Comparison of ENCODE assay signal across 21 cellular contexts in genomic region chr5:133847301-133847700, GRCh38.
DNase-seq lines count a peak whose midpoint lies in the region; ATAC-seq and TF ChIP-seq lines count a peak whose summit lies in the region.
"Had no signal": no experiment of that assay in that cellular context is flagged by ENCODE, and none has a peak within 500 bp of the region (broad histone marks: within the 10 kb centered on the region; RNA-seq: fewer than 3 reads in every experiment).

No MANE protein-coding gene starts in this region.

- POLR2A ChIA-PET in PC-3 (lab: Charles Lee; ENCODE audit: unreplicated experiment) = no interaction called here

- H3K9me2 ChIP-seq in PC-3 (replicated peaks; ENCODE audit: low read length) = no peaks in the 10 kb centered on the region

- WGBS in ovary, 3 donors = 88 to 92% (median 88%) methylated on average over 6 of the region's 6 CpGs

- peak overlapping the region; percentile 89 for H3K27ac ChIP-seq in BLaER1
- peak overlapping the region; percentile 74 for H3K27ac ChIP-seq in PC-3 (ENCODE audit: low read length)
- no peak overlapping the region for H3K27ac ChIP-seq in ovary
- H3K27ac ChIP-seq: GM23248 had no signal

- H3K36me3 Mint-ChIP-seq in stimulated activated effector memory CD8-positive, alpha-beta T cell treated with anti-CD3 and anti-CD28 coated beads, Interleukin-12 subunit alpha, Interleukin-12 subunit beta, amount 100 ng/mL, for 72 hours = no peaks in the 10 kb centered on the region
- H3K36me3 Mint-ChIP-seq in progenitor cell of endocrine pancreas (ENCODE audit: insufficient read depth) = no peaks in the 10 kb centered on the region
- H3K36me3 Mint-ChIP-seq: CD8-positive, alpha-beta memory T cell had no signal

- peaks cover 6% of the 10 kb centered on the region for H3K4me1 Mint-ChIP-seq in stimulated activated effector memory CD8-positive, alpha-beta T cell treated with anti-CD3 and anti-CD28 coated beads, Interleukin-12 subunit alpha, Interleukin-12 subunit beta, amount 100 ng/mL, for 72 hours
- peaks cover 20% of the 10 kb centered on the region for H3K4me1 Mint-ChIP-seq in progenitor cell of endocrine pancreas (ENCODE audit: low read depth)

- no peak for TF ChIP-seq CTCF in PC-3 (conservative IDR thresholded peaks at IDR 0.05; ENCODE audit: low read depth, low read length)
- TF ChIP-seq CTCF in ovary (IDR thresholded peaks at IDR 0.05) = no peak
- no peak for TF ChIP-seq CTCF in progenitor cell of endocrine pancreas (IDR thresholded peaks at IDR 0.05; ENCODE audit: unreplicated experiment)

- H3K79me2 ChIP-seq in PC-3 (ENCODE audit: low read length) = no peaks in the 10 kb centered on the region

- no peak overlapping the region for H3K4me3 Mint-ChIP-seq in stimulated activated effector memory CD8-positive, alpha-beta T cell treated with anti-CD3 and anti-CD28 coated beads, Interleukin-12 subunit alpha, Interleukin-12 subunit beta, amount 100 ng/mL, for 72 hours
- H3K4me3 Mint-ChIP-seq in progenitor cell of endocrine pancreas (ENCODE audit: low read depth) = no peak overlapping the region
- H3K4me3 Mint-ChIP-seq: CD8-positive, alpha-beta memory T cell had no signal

- peak overlapping the region; percentile 67 for H3K9ac ChIP-seq in BLaER1
- H3K9ac ChIP-seq in PC-3 (ENCODE audit: low read length) = no peak overlapping the region
- H3K9ac ChIP-seq: GM23248 had no signal

- no peak for TF ChIP-seq POLR2A in ovary (IDR thresholded peaks at IDR 0.05)

- ATAC-seq in GM18511 (IDR thresholded peaks at IDR 0.05; ENCODE audit: unreplicated experiment) (peak; percentile 11), PC-3 (no peak), HG03196 (IDR thresholded peaks at IDR 0.05; ENCODE audit: unreplicated experiment) (no peak)
- ATAC-seq in stimulated activated effector memory CD8-positive, alpha-beta T cell treated with anti-CD3 and anti-CD28 coated beads, Interleukin-12 subunit alpha, Interleukin-12 subunit beta, amount 100 ng/mL, for 72 hours = no peak
- ATAC-seq: A549 had no signal

- no peak for TF ChIP-seq EP300 in ovary (IDR thresholded peaks at IDR 0.05)

- no peak for DNase-seq in PC-3
- DNase-seq in mesenteric fat pad (ENCODE audit: low spot score) = peak; percentile 57
- no peak for DNase-seq in stimulated activated effector memory CD8-positive, alpha-beta T cell treated with anti-CD3 and anti-CD28 coated beads, Interleukin-12 subunit alpha, Interleukin-12 subunit beta, amount 100 ng/mL, for 72 hours (ENCODE audit: low spot score in 2 of 2)
- no peak for DNase-seq in ovary
- DNase-seq in progenitor cell of endocrine pancreas (ENCODE audit: low spot score, unreplicated experiment) = no peak
- DNase-seq: CD8-positive, alpha-beta memory T cell; GDM1; GM23248; KG1; NCI-H1105; NCI-H146; NCI-H2029; NCI-H226; NCI-H510A treated with DMSO at 0.1 percent for 48 hours; NCI-H748 treated with DMSO at 0.1 percent for 48 hours; SJCRH30 had no signal

- CTCF ChIA-PET in PC-3 (lab: Charles Lee) = no interaction called here

- H3K27me3 Mint-ChIP-seq in progenitor cell of endocrine pancreas = peaks cover 16% of the 10 kb centered on the region

- H3K4me3 ChIP-seq in BLaER1 (peak overlapping the region; percentile 39), PC-3 (ENCODE audit: low read length) (no peak overlapping the region), ovary (no peak overlapping the region)
- H3K4me3 ChIP-seq: A549, GM23248, HAP-1, SJCRH30 had no signal

- H3K27ac Mint-ChIP-seq in stimulated activated effector memory CD8-positive, alpha-beta T cell treated with anti-CD3 and anti-CD28 coated beads, Interleukin-12 subunit alpha, Interleukin-12 subunit beta, amount 100 ng/mL, for 72 hours = no peak overlapping the region
- no peak overlapping the region for H3K27ac Mint-ChIP-seq in progenitor cell of endocrine pancreas

- no peaks in the 10 kb centered on the region for H3K9me3 Mint-ChIP-seq in stimulated activated effector memory CD8-positive, alpha-beta T cell treated with anti-CD3 and anti-CD28 coated beads, Interleukin-12 subunit alpha, Interleukin-12 subunit beta, amount 100 ng/mL, for 72 hours
- no peaks in the 10 kb centered on the region for H3K9me3 Mint-ChIP-seq in progenitor cell of endocrine pancreas (ENCODE audit: low read depth)
- H3K9me3 Mint-ChIP-seq: CD8-positive, alpha-beta memory T cell had no signal

- H3K27me3 ChIP-seq in BLaER1 (no peaks in the 10 kb centered on the region), PC-3 (ENCODE audit: low read length) (no peaks in the 10 kb centered on the region), ovary (no peaks in the 10 kb centered on the region)
- H3K27me3 ChIP-seq: SJCRH30 had no signal

- BruUV-seq in PC-3 (replicated peaks; lab: Mats Ljungman, UMichigan) = no TSS peak

- intact Hi-C loops in PC-3 (cut with micrococcal nuclease) = no loop called here
- intact Hi-C loops in ovary (cut with DNase I) = no loop called here

- H3K4me1 ChIP-seq in BLaER1 (peaks cover 93% of the 10 kb centered on the region), PC-3 (ENCODE audit: insufficient read depth, low read length) (peaks cover 18% of the 10 kb centered on the region), ovary (ENCODE audit: insufficient read depth) (no peaks in the 10 kb centered on the region)
- H3K4me1 ChIP-seq: A549, HAP-1 had no signal

- H3F3A ChIP-seq in PC-3 (ENCODE audit: low read length, unreplicated experiment) = peaks cover 4% of the 10 kb centered on the region

- H3K4me2 ChIP-seq in BLaER1 (peak overlapping the region; percentile 92), PC-3 (ENCODE audit: low read length) (no peak overlapping the region)
- H3K4me2 ChIP-seq: A549 had no signal

- H3K36me3 ChIP-seq in BLaER1 = no peaks in the 10 kb centered on the region; the same call in 1 of the 2 replicates
- no peaks in the 10 kb centered on the region for H3K36me3 ChIP-seq in PC-3 (ENCODE audit: low read depth, low read length)
- H3K36me3 ChIP-seq in ovary = no peaks in the 10 kb centered on the region
- H3K36me3 ChIP-seq: HAP-1, SJCRH30 had no signal

- H4K20me1 ChIP-seq in BLaER1 (no peaks in the 10 kb centered on the region), PC-3 (ENCODE audit: low read length) (no peaks in the 10 kb centered on the region)

- H3K9me3 ChIP-seq in BLaER1 (no peaks in the 10 kb centered on the region), PC-3 (ENCODE audit: low read length) (no peaks in the 10 kb centered on the region), ovary (no peaks in the 10 kb centered on the region)
- H3K9me3 ChIP-seq: A549, HAP-1, SJCRH30 had no signal

- no peak overlapping the region for H2AFZ ChIP-seq in PC-3 (ENCODE audit: low read length)
- H2AFZ ChIP-seq: GM23248 had no signal

Comparison
In these comparisons a context has a peak if more than half of its experiments do, and no peak if none do; other contexts are left out.
1. H3K27ac ChIP-seq: peak in BLaER1 (single experiment) and PC-3 (single experiment); none in ovary (0 of 2).